In the genomic region with DNA sequence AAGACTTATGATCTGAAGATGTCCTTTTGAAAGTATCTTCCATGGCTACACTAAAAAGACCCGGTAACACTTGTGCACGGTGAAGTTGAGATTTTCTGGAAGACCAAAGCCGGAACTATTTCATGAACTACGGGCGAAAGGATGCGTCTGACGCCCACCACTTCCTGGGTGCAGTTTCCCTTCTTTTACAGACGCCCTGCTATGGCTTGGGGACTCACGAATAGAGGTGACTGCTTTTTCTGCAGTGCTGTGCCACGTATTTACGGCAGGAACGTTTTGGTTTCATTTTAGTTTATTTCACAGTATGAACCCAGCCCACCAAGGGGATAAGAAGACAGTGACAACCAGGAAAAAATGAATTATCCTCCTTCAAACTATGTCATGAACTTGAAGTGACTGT, we compare ENCODE assay signal across 9 cellular contexts.
A peak's percentile ranks its signal among the peaks of the same experiment; 100 is the strongest.
DNase-seq lines count a peak whose midpoint lies in the region; ATAC-seq and TF ChIP-seq lines count a peak whose summit lies in the region.
"Had no signal": no experiment of that assay in that cellular context is flagged by ENCODE, and none has a peak within 500 bp of the region (broad histone marks: within the 10 kb centered on the region; RNA-seq: fewer than 3 reads in every experiment).

No MANE protein-coding gene starts in this region.

- TF ChIP-seq CTCF in GM20000 (IDR thresholded peaks at IDR 0.05; ENCODE audit: extremely low read depth, missing control alignments) (no peak), GM23338 (conservative IDR thresholded peaks at IDR 0.05; ENCODE audit: low read depth in 2 of 2) (no peak)

- no peaks in the 10 kb centered on the region for H3K79me2 ChIP-seq in GM23338 (replicated peaks; ENCODE audit: insufficient read depth)

- no peak overlapping the region for H2AFZ ChIP-seq in GM23338

- H3K4me3 ChIP-seq in GM23338: no peak overlapping the region
- H3K4me3 ChIP-seq: right atrium auricular region had no signal

- H3K4me3 Mint-ChIP-seq in GM23338: no peak overlapping the region

- H4K20me1 ChIP-seq in GM23338 (replicated peaks; ENCODE audit: insufficient read depth): no peaks in the 10 kb centered on the region

- H3K27me3 Mint-ChIP-seq in GM23338 (ENCODE audit: insufficient read depth, low read depth, poor library complexity): peaks cover 3% of the 10 kb centered on the region

- 0 out of 2 replicates have a peak, but pooled peaks cover 5% of the 10 kb centered on the region for H3F3A ChIP-seq in GM23338 (replicated peaks; ENCODE audit: low read depth)

- H3K9me2 ChIP-seq in GM23338 (ENCODE audit: insufficient read depth): no peaks in the 10 kb centered on the region

- H3K9me3 Mint-ChIP-seq in GM23338: no peaks in the 10 kb centered on the region

- DNase-seq in GM20000 (ENCODE audit: low spot score) (peak; percentile 45), head of caudate nucleus (no peak), GM23338 (ENCODE audit: low spot score) (no peak)
- peak; percentile 54 for DNase-seq in activated CD4-positive, alpha-beta T cell treated with anti-CD3 and anti-CD28 coated beads, Interleukin-2, amount 50 U/mL, for 1 hour
- peak; percentile 82 for DNase-seq in central memory CD4-positive, alpha-beta T cell
- peak; percentile 44 for DNase-seq in stimulated activated CD8-positive, alpha-beta memory T cell treated with anti-CD3 and anti-CD28 coated beads, Interleukin-12 subunit alpha, Interleukin-12 subunit beta, amount 100 ng/mL, for 4 hours (ENCODE audit: low read depth)

- H3K27me3 ChIP-seq in GM23338 (ENCODE audit: insufficient read depth): no peaks in the 10 kb centered on the region
- H3K27me3 ChIP-seq: right atrium auricular region had no signal

- H3K36me3 ChIP-seq in GM23338 (ENCODE audit: insufficient read depth): no peaks in the 10 kb centered on the region

- peaks cover 4% of the 10 kb centered on the region; the same call in 2 of the 3 replicates for H3K4me1 Mint-ChIP-seq in GM23338

- ATAC-seq in HG03139 (IDR thresholded peaks at IDR 0.05; ENCODE audit: unreplicated experiment): no peak
- no peak for ATAC-seq in GM23338
- no peak for ATAC-seq in HG02623 (IDR thresholded peaks at IDR 0.05; ENCODE audit: unreplicated experiment)

- H3K27ac Mint-ChIP-seq in GM23338: no peak overlapping the region

- intact Hi-C loops in head of caudate nucleus (cut with DNase I): no loop called here

- no peaks in the 10 kb centered on the region for H3K4me1 ChIP-seq in GM23338 (ENCODE audit: insufficient read depth)

- H3K4me2 ChIP-seq in GM23338: no peak overlapping the region

- H3K27ac ChIP-seq in GM23338 (ENCODE audit: low read depth): no peak overlapping the region
- H3K27ac ChIP-seq: right atrium auricular region had no signal

- H3K36me3 Mint-ChIP-seq in GM23338 (ENCODE audit: low read depth): no peaks in the 10 kb centered on the region

TF ChIP-seq in GM23338, 12 proteins besides CTCF, POLR2A, EP300 and RAD21 (continues in another document):
- TF ChIP-seq EZH2phosphoT487 (IDR thresholded peaks at IDR 0.05; ENCODE audit: unreplicated experiment): no peak
- no peak for TF ChIP-seq EZH2 (IDR thresholded peaks at IDR 0.05; ENCODE audit: low read depth, unreplicated experiment)
- no peak for TF ChIP-seq STAT1 (IDR thresholded peaks at IDR 0.05; ENCODE audit: unreplicated experiment)
- no peak for TF ChIP-seq ZNF331 (CRISPR knock-in tag; IDR thresholded peaks at IDR 0.05; ENCODE audit: low read depth)
- no peak for TF ChIP-seq JUNB (IDR thresholded peaks at IDR 0.05; ENCODE audit: unreplicated experiment)
- TF ChIP-seq, protein P1, sequence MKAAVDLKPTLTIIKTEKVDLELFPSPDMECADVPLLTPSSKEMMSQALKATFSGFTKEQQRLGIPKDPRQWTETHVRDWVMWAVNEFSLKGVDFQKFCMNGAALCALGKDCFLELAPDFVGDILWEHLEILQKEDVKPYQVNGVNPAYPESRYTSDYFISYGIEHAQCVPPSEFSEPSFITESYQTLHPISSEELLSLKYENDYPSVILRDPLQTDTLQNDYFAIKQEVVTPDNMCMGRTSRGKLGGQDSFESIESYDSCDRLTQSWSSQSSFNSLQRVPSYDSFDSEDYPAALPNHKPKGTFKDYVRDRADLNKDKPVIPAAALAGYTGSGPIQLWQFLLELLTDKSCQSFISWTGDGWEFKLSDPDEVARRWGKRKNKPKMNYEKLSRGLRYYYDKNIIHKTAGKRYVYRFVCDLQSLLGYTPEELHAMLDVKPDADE (IDR thresholded peaks at IDR 0.05): no peak
- TF ChIP-seq, protein P2, sequence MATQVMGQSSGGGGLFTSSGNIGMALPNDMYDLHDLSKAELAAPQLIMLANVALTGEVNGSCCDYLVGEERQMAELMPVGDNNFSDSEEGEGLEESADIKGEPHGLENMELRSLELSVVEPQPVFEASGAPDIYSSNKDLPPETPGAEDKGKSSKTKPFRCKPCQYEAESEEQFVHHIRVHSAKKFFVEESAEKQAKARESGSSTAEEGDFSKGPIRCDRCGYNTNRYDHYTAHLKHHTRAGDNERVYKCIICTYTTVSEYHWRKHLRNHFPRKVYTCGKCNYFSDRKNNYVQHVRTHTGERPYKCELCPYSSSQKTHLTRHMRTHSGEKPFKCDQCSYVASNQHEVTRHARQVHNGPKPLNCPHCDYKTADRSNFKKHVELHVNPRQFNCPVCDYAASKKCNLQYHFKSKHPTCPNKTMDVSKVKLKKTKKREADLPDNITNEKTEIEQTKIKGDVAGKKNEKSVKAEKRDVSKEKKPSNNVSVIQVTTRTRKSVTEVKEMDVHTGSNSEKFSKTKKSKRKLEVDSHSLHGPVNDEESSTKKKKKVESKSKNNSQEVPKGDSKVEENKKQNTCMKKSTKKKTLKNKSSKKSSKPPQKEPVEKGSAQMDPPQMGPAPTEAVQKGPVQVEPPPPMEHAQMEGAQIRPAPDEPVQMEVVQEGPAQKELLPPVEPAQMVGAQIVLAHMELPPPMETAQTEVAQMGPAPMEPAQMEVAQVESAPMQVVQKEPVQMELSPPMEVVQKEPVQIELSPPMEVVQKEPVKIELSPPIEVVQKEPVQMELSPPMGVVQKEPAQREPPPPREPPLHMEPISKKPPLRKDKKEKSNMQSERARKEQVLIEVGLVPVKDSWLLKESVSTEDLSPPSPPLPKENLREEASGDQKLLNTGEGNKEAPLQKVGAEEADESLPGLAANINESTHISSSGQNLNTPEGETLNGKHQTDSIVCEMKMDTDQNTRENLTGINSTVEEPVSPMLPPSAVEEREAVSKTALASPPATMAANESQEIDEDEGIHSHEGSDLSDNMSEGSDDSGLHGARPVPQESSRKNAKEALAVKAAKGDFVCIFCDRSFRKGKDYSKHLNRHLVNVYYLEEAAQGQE (IDR thresholded peaks at IDR 0.05; ENCODE audit: unreplicated experiment): no peak
- no peak for TF ChIP-seq ZNF114 (CRISPR knock-in tag; IDR thresholded peaks at IDR 0.05)
- TF ChIP-seq POLR2AphosphoS5 (IDR thresholded peaks at IDR 0.05; ENCODE audit: low read depth): no peak
- no peak for TF ChIP-seq NANOG (IDR thresholded peaks at IDR 0.05; ENCODE audit: borderline replicate concordance)

Comparison
In these comparisons a context has a peak if more than half of its experiments do, and no peak if none do; other contexts are left out.
1. DNase-seq: peak in GM20000 (single experiment), activated CD4-positive, alpha-beta T cell treated with anti-CD3 and anti-CD28 coated beads, Interleukin-2, amount 50 U/mL, for 1 hour (single experiment), central memory CD4-positive, alpha-beta T cell (single experiment) and stimulated activated CD8-positive, alpha-beta memory T cell treated with anti-CD3 and anti-CD28 coated beads, Interleukin-12 subunit alpha, Interleukin-12 subunit beta, amount 100 ng/mL, for 4 hours (single experiment); none in head of caudate nucleus (0 of 42) and GM23338 (single experiment).